9 cellular contexts compared by ENCODE assay signal in genomic region chr19:41219924-41220567, GRCh38. TPM values are rescaled to one million over a fixed set of nuclear protein-coding genes. Genes with fewer than 3 reads are reported as not detected.
DNase-seq lines count a peak whose midpoint lies in the region; ATAC-seq and TF ChIP-seq lines count a peak whose summit lies in the region.
"Had no signal": no experiment of that assay in that cellular context is flagged by ENCODE, and none has a peak within 500 bp of the region (broad histone marks: within the 10 kb centered on the region; RNA-seq: fewer than 3 reads in every experiment).

No MANE protein-coding gene starts in this region.

- peaks cover 33% of the 10 kb centered on the region for H3K4me1 ChIP-seq in RWPE2 (ENCODE audit: insufficient read depth, poor library complexity, severe bottlenecking)
- peaks cover 18 to 33% of the 10 kb centered on the region in 2 donors for H3K4me1 ChIP-seq in neuronal stem cell (ENCODE audit: control insufficient read depth in 2 of 2, insufficient read depth in 1 of 2, low read depth in 1 of 2, low read length in 2 of 2)

- H3K4me3 ChIP-seq in BJ (ENCODE audit: low read depth, low read length) (peak overlapping the region; percentile 83), RWPE2 (ENCODE audit: severe bottlenecking) (peak overlapping the region; percentile 67), fibroblast of pulmonary artery (replicated peaks; ENCODE audit: low read depth, low read length) (peak overlapping the region; percentile 70), neuronal stem cell (ENCODE audit: low read length in 2 of 2) (peak overlapping the region; percentile 56 to 86)

- TF ChIP-seq CTCF in BJ (IDR thresholded peaks at IDR 0.05; ENCODE audit: insufficient read depth, low read depth, low read length) (no peak), RWPE2 (IDR thresholded peaks at IDR 0.05; ENCODE audit: poor library complexity, severe bottlenecking) (no peak), fibroblast of pulmonary artery (IDR thresholded peaks at IDR 0.05; ENCODE audit: low read length, missing control alignments) (no peak)

- H2BK5ac ChIP-seq in neuronal stem cell (ENCODE audit: low read length) = peak overlapping the region; percentile 98

- intact Hi-C loops in posterior cingulate gyrus (cut with DNase I) = no loop called here

- H3K18ac ChIP-seq in neuronal stem cell (ENCODE audit: low read length) = peak overlapping the region; percentile 88

- peak overlapping the region; percentile 82 for H2BK15ac ChIP-seq in neuronal stem cell (ENCODE audit: low read length)

- H2AK5ac ChIP-seq in neuronal stem cell (ENCODE audit: low read depth, low read length) = peak overlapping the region; percentile 95

- peak overlapping the region; percentile 81 for H2AFZ ChIP-seq in neuronal stem cell (ENCODE audit: low read length)

- H3K27ac ChIP-seq in RWPE2 (ENCODE audit: poor library complexity, severe bottlenecking) (peak overlapping the region; percentile 95), neuronal stem cell (replicated peaks; ENCODE audit: low read length) (no peak overlapping the region)

- H3K27me3 ChIP-seq in BJ (ENCODE audit: control insufficient read depth, insufficient read depth, low read length) (no peaks in the 10 kb centered on the region), RWPE2 (ENCODE audit: insufficient read depth, poor library complexity, severe bottlenecking) (no peaks in the 10 kb centered on the region), neuronal stem cell (ENCODE audit: control insufficient read depth in 3 of 3, insufficient read depth in 3 of 3, low read depth in 1 of 3, low read length in 3 of 3) (no peaks in the 10 kb centered on the region)

- no peak for DNase-seq in BJ (ENCODE audit: low read depth)
- DNase-seq in RWPE2 (ENCODE audit: low spot score) = no peak
- peak; percentile 64 for DNase-seq in fibroblast of pulmonary artery (ENCODE audit: low read depth)
- no peak for DNase-seq in neuronal stem cell (ENCODE audit: low spot score)
- DNase-seq in posterior cingulate gyrus = no peak
- no peak for DNase-seq in SKM-1 treated with dmso at 0.1 percent for 144 hours (lab: John Stamatoyannopoulos, UW; ENCODE audit: unreplicated experiment)
- DNase-seq: activated T-cell treated with anti-CD3 and anti-CD28 coated beads, Interleukin-2, amount 50 U/mL, for 4 hours had no signal

- H4K91ac ChIP-seq in neuronal stem cell (ENCODE audit: low read depth, low read length, poor library complexity) = no peak overlapping the region

- no CpG with 5 or more reads among the region's 16 CpGs for WGBS in neuronal stem cell (ENCODE audit: extremely low coverage in 2 of 2, insufficient read length in 2 of 2, insufficient replicate concordance in 1 of 2), 2 donors

- peak overlapping the region; percentile 63 for H2BK120ac ChIP-seq in neuronal stem cell (ENCODE audit: low read depth, low read length)

- ATAC-seq in RWPE2 (ENCODE audit: low read depth) = 0 out of 3 replicates have a peak, but pooled peaks have one; percentile 1
- ATAC-seq in GM19035 (IDR thresholded peaks at IDR 0.05; ENCODE audit: unreplicated experiment) = no peak
- no peak for ATAC-seq in HG03432 (IDR thresholded peaks at IDR 0.05; ENCODE audit: unreplicated experiment)

- no peak overlapping the region for H4K8ac ChIP-seq in neuronal stem cell (ENCODE audit: low read depth, low read length)

- peaks cover 22% of the 10 kb centered on the region for H3K36me3 ChIP-seq in BJ (ENCODE audit: control insufficient read depth, insufficient read depth, low read length)
- H3K36me3 ChIP-seq in RWPE2 (ENCODE audit: low read depth) = peaks cover 43% of the 10 kb centered on the region
- H3K36me3 ChIP-seq in neuronal stem cell (replicated peaks in 1 of 2; ENCODE audit: control insufficient read depth in 2 of 2, insufficient read depth in 2 of 2, low read length in 2 of 2) = peaks cover 11 to 15% of the 10 kb centered on the region in 2 donors

- H3K4ac ChIP-seq in neuronal stem cell (ENCODE audit: low read length) = peak overlapping the region; percentile 80

- H3K9me3 ChIP-seq in RWPE2 (ENCODE audit: severe bottlenecking) = no peaks in the 10 kb centered on the region
- peaks cover 0 to 2% of the 10 kb centered on the region in 2 donors for H3K9me3 ChIP-seq in neuronal stem cell (replicated peaks in 1 of 2; ENCODE audit: control insufficient read depth in 2 of 2, insufficient read depth in 1 of 2, low read depth in 1 of 2, low read length in 2 of 2)

- H2BK12ac ChIP-seq in neuronal stem cell (ENCODE audit: low read length) = peak overlapping the region; percentile 91

- POLR2A ChIA-PET in BJ (lab: Charles Lee) = interaction anchor here (0.6 kb wide), 1 partner anchor 32 kb away, joined by 4 read pairs; no protein-coding TSS in a partner anchor

- H3K23ac ChIP-seq in neuronal stem cell (ENCODE audit: low read depth, low read length, poor library complexity) = peak overlapping the region; percentile 56

- H3K79me1 ChIP-seq in neuronal stem cell (ENCODE audit: low read depth, low read length) = peaks cover 23% of the 10 kb centered on the region

- CTCF ChIA-PET in BJ (lab: Yijun Ruan, JAX) = interaction anchor here (1.6 to 2.0 kb wide), 3 partner anchors 14 to 88 kb away, joined by 5 to 10 read pairs (median 8); no protein-coding TSS in a partner anchor

- peak overlapping the region; percentile 14 for H3K14ac ChIP-seq in neuronal stem cell (ENCODE audit: low read length)

- peak overlapping the region; percentile 95 for H3K9ac ChIP-seq in neuronal stem cell (ENCODE audit: low read depth, low read length, poor library complexity)

- peak overlapping the region; percentile 84 for H3K4me2 ChIP-seq in neuronal stem cell (ENCODE audit: insufficient read depth, low read length, poor library complexity, severe bottlenecking)

RNA-seq across cellular contexts. Expression of gene AXL, which starts 1.0 kb away (rescaled TPM):
- polyA plus RNA-seq in BJ (2011; rRNA removed) = 190 and 260 TPM in 2 replicates
- 840 and 1,131 TPM in 2 replicates for polyA minus RNA-seq in BJ (2011; rRNA and poly(A)+ RNA removed)
- 35.0 TPM for polyA plus RNA-seq in neuronal stem cell (2013, experiment 1 of 2)
- 35.2 TPM for polyA plus RNA-seq in neuronal stem cell (2013, experiment 2 of 2)

RNA-seq across cellular contexts. Expression of gene CYP2S1, which starts 27.0 kb away (rescaled TPM):
- polyA plus RNA-seq in BJ (2011; rRNA removed) = 0.27 and 0.53 TPM in 2 replicates
- polyA minus RNA-seq in BJ (2011; rRNA and poly(A)+ RNA removed) = 0.28 and 0.51 TPM in 2 replicates
- polyA plus RNA-seq in neuronal stem cell (2013, experiment 1 of 2) = 8.6 TPM
- 8.4 TPM for polyA plus RNA-seq in neuronal stem cell (2013, experiment 2 of 2)

RNA-seq across cellular contexts. Expression of gene HNRNPUL1, which starts 44.1 kb away (rescaled TPM):
- 35.4 and 37.9 TPM in 2 replicates for polyA plus RNA-seq in BJ (2011; rRNA removed)
- 34.5 and 35.9 TPM in 2 replicates for polyA minus RNA-seq in BJ (2011; rRNA and poly(A)+ RNA removed)
- polyA plus RNA-seq in neuronal stem cell (2013, experiment 1 of 2) = 268 TPM
- polyA plus RNA-seq in neuronal stem cell (2013, experiment 2 of 2) = 278 TPM
